ENCODE assay signal across 1 cellular context in genomic region chr1:6261615-6261995, GRCh38.
TF ChIP-seq lines count a peak whose summit lies in the region.

No MANE protein-coding gene starts in this region.

TF ChIP-seq in IMR-90, 13 proteins besides CTCF, POLR2A, EP300 and RAD21 (continued from another document):
- no peak for TF ChIP-seq RCOR1 (IDR thresholded peaks at IDR 0.05; ENCODE audit: insufficient replicate concordance, low read length)
- TF ChIP-seq, protein P1, sequence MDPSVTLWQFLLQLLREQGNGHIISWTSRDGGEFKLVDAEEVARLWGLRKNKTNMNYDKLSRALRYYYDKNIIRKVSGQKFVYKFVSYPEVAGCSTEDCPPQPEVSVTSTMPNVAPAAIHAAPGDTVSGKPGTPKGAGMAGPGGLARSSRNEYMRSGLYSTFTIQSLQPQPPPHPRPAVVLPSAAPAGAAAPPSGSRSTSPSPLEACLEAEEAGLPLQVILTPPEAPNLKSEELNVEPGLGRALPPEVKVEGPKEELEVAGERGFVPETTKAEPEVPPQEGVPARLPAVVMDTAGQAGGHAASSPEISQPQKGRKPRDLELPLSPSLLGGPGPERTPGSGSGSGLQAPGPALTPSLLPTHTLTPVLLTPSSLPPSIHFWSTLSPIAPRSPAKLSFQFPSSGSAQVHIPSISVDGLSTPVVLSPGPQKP (IDR thresholded peaks at IDR 0.05; ENCODE audit: borderline replicate concordance, low read depth, low read length), result no peak
